10 cellular contexts compared by ENCODE assay signal in genomic region chr22:23251445-23252093, GRCh38.
DNase-seq lines count a peak whose midpoint lies in the region; ATAC-seq, FAIRE-seq and TF ChIP-seq lines count a peak whose summit lies in the region.
"Had no signal": no experiment of that assay in that cellular context is flagged by ENCODE, and none has a peak within 500 bp of the region (broad histone marks: within the 10 kb centered on the region; RNA-seq: fewer than 3 reads in every experiment).

No MANE protein-coding gene starts in this region.

- DNase-seq in AG20443 (ENCODE audit: low spot score) = peak; percentile 55
- peak; percentile 27 for DNase-seq in GM04504 (ENCODE audit: low read depth)
- DNase-seq in T1000 (lab: John Stamatoyannopoulos, UW) = peak; percentile 9
- no peak for DNase-seq in immature natural killer cell
- DNase-seq in GM12891 (ENCODE audit: insufficient read length, low spot score) = no peak
- DNase-seq in NOMO-1 treated with dmso at 0.1 percent for 144 hours (lab: John Stamatoyannopoulos, UW; ENCODE audit: unreplicated experiment) = no peak
- DNase-seq in GDM1 (lab: John Stamatoyannopoulos, UW) = no peak
- DNase-seq: DND-41, NCI-H446 had no signal

- no peak for ATAC-seq in HG03097 (IDR thresholded peaks at IDR 0.05; ENCODE audit: low FRiP score, unreplicated experiment)

- peaks cover 0 to 8% (median 3%) of the 10 kb centered on the region in 3 donors for H3K36me3 Mint-ChIP-seq in immature natural killer cell

- H3K9me3 Mint-ChIP-seq in immature natural killer cell = no peaks in the 10 kb centered on the region

- no peak for TF ChIP-seq POLR2A in GM12891 (IDR thresholded peaks at IDR 0.05; ENCODE audit: low read depth, low read length)

- H3K27ac Mint-ChIP-seq in immature natural killer cell = peak overlapping the region in 4 of 6 donors; percentile 34 to 83 (median 66)

- peaks cover 0 to 5% (median 4%) of the 10 kb centered on the region in 3 donors for H3K27me3 Mint-ChIP-seq in immature natural killer cell (ENCODE audit: low read depth in 3 of 3)

- H3K4me1 Mint-ChIP-seq in immature natural killer cell = peaks cover 57 to 65% of the 10 kb centered on the region in 2 donors

- no peak for FAIRE-seq in GM12891 (lab: Jason Lieb, UNC)

- no peak overlapping the region for H3K4me3 Mint-ChIP-seq in immature natural killer cell

TF ChIP-seq in GM12891, 5 proteins besides CTCF, POLR2A, EP300 and RAD21:
- TF ChIP-seq POLR2AphosphoS5 (IDR thresholded peaks at IDR 0.05; ENCODE audit: low read depth, low read length) = no peak
- TF ChIP-seq SPI1 (IDR thresholded peaks at IDR 0.05; ENCODE audit: low read depth, low read length) = no peak
- TF ChIP-seq TAF1 (IDR thresholded peaks at IDR 0.05; ENCODE audit: low read depth, low read length) = no peak
- no peak for TF ChIP-seq PAX5 (IDR thresholded peaks at IDR 0.05; ENCODE audit: insufficient read depth, low read length, severe bottlenecking)
- TF ChIP-seq POU2F2 (IDR thresholded peaks at IDR 0.05; ENCODE audit: low read depth, low read length) = no peak

Comparison
In these comparisons a context has a peak if more than half of its experiments do, and no peak if none do; other contexts are left out.
1. DNase-seq: peak in AG20443 (single experiment), GM04504 (single experiment) and T1000 (single experiment); none in immature natural killer cell (0 of 3), GM12891 (single experiment), NOMO-1 treated with dmso at 0.1 percent for 144 hours (single experiment) and GDM1 (single experiment).